Comparison of ENCODE assay signal across 1 cellular context in the genomic region with DNA sequence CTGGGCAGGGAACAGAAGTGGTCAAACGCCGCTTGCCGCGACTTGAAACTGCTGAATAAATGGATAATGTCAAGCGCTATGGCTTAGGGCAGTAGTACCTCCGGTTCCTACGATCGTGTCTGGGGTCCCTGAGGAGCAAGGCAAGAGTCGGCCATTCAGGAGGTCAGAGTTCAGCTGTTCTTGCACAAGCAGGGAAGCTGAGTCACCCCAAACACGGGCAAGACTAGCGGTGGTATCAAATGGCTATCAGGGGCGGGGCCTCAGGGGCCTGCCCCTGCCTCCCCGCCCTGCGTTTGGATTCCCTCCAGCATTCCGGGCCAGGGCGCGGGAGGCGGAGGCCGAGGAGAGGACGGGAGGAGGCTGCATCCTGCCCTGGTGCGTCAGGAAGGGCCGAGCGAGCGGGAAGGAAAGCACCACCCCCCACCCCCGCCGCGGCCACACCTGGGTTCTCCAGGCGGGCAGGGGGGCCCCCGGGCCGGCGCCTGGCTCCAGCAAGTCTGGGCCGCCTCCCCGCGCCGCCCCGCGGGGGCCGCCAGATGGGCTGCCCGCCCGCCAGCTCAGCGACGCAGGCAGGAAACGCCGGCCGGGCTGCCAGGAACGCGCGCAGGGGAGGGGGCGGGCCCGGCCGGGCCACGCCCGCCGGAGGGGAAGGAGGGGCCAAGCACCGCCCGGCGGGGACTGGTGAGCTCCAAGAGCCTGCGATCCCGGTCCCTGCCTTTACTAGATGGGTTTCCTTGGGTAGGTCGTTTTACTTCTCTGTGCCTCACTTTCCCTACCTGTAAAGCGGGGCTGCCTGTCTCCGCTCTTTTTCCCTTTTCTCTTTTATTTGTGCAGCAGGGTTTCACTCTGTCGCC.
TF ChIP-seq lines count a peak whose summit lies in the region.

No MANE protein-coding gene starts in this region.

TF ChIP-seq in HepG2, 621 proteins besides CTCF, POLR2A, EP300 and RAD21 (continued from another document and continues in another):
- peak; percentile 58; the same call in 1 of the 2 replicates for TF ChIP-seq ZSCAN30 (CRISPR knock-in tag; IDR thresholded peaks at IDR 0.05)
- TF ChIP-seq TAF1 (CRISPR knock-in tag; IDR thresholded peaks at IDR 0.05) = peak; percentile 87
- peak; percentile 95 for TF ChIP-seq ZNF326 (CRISPR knock-in tag; IDR thresholded peaks at IDR 0.05; ENCODE audit: borderline replicate concordance)
- TF ChIP-seq, protein P1, sequence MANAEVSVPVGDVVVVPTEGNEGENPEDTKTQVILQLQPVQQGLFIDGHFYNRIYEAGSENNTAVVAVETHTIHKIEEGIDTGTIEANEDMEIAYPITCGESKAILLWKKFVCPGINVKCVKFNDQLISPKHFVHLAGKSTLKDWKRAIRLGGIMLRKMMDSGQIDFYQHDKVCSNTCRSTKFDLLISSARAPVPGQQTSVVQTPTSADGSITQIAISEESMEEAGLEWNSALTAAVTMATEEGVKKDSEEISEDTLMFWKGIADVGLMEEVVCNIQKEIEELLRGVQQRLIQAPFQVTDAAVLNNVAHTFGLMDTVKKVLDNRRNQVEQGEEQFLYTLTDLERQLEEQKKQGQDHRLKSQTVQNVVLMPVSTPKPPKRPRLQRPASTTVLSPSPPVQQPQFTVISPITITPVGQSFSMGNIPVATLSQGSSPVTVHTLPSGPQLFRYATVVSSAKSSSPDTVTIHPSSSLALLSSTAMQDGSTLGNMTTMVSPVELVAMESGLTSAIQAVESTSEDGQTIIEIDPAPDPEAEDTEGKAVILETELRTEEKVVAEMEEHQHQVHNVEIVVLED (CRISPR knock-in tag; IDR thresholded peaks at IDR 0.05; ENCODE audit: borderline replicate concordance) = peak; percentile 76; the same call in 1 of the 2 replicates
- TF ChIP-seq NCOA2 (CRISPR knock-in tag; IDR thresholded peaks at IDR 0.05) = peak; percentile 91
- peak; percentile 99 for TF ChIP-seq TARDBP (CRISPR knock-in tag; IDR thresholded peaks at IDR 0.05)
- peak; percentile 82 for TF ChIP-seq PITX1 (CRISPR knock-in tag; IDR thresholded peaks at IDR 0.05)
- no peak for TF ChIP-seq ZBTB1 (CRISPR knock-in tag; IDR thresholded peaks at IDR 0.05; ENCODE audit: borderline replicate concordance)
- TF ChIP-seq ARID2 (CRISPR knock-in tag; IDR thresholded peaks at IDR 0.05; ENCODE audit: borderline replicate concordance) = peak; percentile 99; the same call in 1 of the 2 replicates
- TF ChIP-seq ZNF615 (CRISPR knock-in tag; IDR thresholded peaks at IDR 0.05; ENCODE audit: borderline replicate concordance) = no peak; the same call in 1 of the 2 replicates
- no peak; the same call in none of the 2 replicates for TF ChIP-seq BRCA1 (CRISPR knock-in tag; IDR thresholded peaks at IDR 0.05)
- peak; percentile 100 for TF ChIP-seq AGO1 (IDR thresholded peaks at IDR 0.05; ENCODE audit: low read depth, low read length, poor library complexity, severe bottlenecking)
- peak; percentile 81 for TF ChIP-seq YY1 (IDR thresholded peaks at IDR 0.05; ENCODE audit: insufficient read depth, insufficient replicate concordance, low read depth, low read length)
- TF ChIP-seq, protein P2, sequence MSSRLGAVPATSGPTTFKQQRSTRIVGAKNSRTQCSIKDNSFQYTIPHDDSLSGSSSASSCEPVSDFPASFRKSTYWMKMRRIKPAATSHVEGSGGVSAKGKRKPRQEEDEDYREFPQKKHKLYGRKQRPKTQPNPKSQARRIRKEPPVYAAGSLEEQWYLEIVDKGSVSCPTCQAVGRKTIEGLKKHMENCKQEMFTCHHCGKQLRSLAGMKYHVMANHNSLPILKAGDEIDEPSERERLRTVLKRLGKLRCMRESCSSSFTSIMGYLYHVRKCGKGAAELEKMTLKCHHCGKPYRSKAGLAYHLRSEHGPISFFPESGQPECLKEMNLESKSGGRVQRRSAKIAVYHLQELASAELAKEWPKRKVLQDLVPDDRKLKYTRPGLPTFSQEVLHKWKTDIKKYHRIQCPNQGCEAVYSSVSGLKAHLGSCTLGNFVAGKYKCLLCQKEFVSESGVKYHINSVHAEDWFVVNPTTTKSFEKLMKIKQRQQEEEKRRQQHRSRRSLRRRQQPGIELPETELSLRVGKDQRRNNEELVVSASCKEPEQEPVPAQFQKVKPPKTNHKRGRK (CRISPR knock-in tag; IDR thresholded peaks at IDR 0.05) = peak; percentile 74; the same call in 1 of the 2 replicates
- TF ChIP-seq ADNP (CRISPR knock-in tag; IDR thresholded peaks at IDR 0.05) = peak; percentile 23; the same call in 1 of the 2 replicates
- TF ChIP-seq, protein P3, sequence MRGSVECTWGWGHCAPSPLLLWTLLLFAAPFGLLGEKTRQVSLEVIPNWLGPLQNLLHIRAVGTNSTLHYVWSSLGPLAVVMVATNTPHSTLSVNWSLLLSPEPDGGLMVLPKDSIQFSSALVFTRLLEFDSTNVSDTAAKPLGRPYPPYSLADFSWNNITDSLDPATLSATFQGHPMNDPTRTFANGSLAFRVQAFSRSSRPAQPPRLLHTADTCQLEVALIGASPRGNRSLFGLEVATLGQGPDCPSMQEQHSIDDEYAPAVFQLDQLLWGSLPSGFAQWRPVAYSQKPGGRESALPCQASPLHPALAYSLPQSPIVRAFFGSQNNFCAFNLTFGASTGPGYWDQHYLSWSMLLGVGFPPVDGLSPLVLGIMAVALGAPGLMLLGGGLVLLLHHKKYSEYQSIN (CRISPR knock-in tag; IDR thresholded peaks at IDR 0.05; ENCODE audit: borderline replicate concordance) = no peak
- TF ChIP-seq ZNF33A (CRISPR knock-in tag; IDR thresholded peaks at IDR 0.05; ENCODE audit: borderline replicate concordance) = no peak
- 0 out of 2 replicates have a peak, but pooled peaks have one; percentile 25 for TF ChIP-seq ZNF557 (CRISPR knock-in tag; IDR thresholded peaks at IDR 0.05)
- peak; percentile 96 for TF ChIP-seq SALL1 (CRISPR knock-in tag; IDR thresholded peaks at IDR 0.05)
- TF ChIP-seq MLLT10 (CRISPR knock-in tag; IDR thresholded peaks at IDR 0.05) = peak; percentile 29; the same call in 1 of the 2 replicates
- TF ChIP-seq PHF5A (CRISPR knock-in tag; IDR thresholded peaks at IDR 0.05; ENCODE audit: low read depth, unreplicated experiment) = peak; percentile 93
- TF ChIP-seq, protein P4, sequence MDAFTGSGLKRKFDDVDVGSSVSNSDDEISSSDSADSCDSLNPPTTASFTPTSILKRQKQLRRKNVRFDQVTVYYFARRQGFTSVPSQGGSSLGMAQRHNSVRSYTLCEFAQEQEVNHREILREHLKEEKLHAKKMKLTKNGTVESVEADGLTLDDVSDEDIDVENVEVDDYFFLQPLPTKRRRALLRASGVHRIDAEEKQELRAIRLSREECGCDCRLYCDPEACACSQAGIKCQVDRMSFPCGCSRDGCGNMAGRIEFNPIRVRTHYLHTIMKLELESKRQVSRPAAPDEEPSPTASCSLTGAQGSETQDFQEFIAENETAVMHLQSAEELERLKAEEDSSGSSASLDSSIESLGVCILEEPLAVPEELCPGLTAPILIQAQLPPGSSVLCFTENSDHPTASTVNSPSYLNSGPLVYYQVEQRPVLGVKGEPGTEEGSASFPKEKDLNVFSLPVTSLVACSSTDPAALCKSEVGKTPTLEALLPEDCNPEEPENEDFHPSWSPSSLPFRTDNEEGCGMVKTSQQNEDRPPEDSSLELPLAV (CRISPR knock-in tag; conservative IDR thresholded peaks at IDR 0.05; ENCODE audit: low read depth) = 0 out of 2 replicates have a peak, but pooled peaks have one; percentile 76
- peak; percentile 24 to 94; a peak in 2 of 4 replicates for TF ChIP-seq KLF16 (CRISPR knock-in tag; IDR thresholded peaks at IDR 0.05)
- TF ChIP-seq BCL6 (CRISPR knock-in tag; IDR thresholded peaks at IDR 0.05) = peak; percentile 94
- 0 out of 2 replicates have a peak, but pooled peaks have one; percentile 82 for TF ChIP-seq ZNF367 (CRISPR knock-in tag; IDR thresholded peaks at IDR 0.05; ENCODE audit: borderline replicate concordance)
- peak; percentile 97 for TF ChIP-seq ZNF605 (CRISPR knock-in tag; IDR thresholded peaks at IDR 0.05)
- TF ChIP-seq, protein P5, sequence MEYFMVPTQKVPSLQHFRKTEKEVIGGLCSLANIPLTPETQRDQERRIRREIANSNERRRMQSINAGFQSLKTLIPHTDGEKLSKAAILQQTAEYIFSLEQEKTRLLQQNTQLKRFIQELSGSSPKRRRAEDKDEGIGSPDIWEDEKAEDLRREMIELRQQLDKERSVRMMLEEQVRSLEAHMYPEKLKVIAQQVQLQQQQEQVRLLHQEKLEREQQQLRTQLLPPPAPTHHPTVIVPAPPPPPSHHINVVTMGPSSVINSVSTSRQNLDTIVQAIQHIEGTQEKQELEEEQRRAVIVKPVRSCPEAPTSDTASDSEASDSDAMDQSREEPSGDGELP (IDR thresholded peaks at IDR 0.05; ENCODE audit: borderline replicate concordance, low read depth) = peak; percentile 90
- TF ChIP-seq ZSCAN22 (CRISPR knock-in tag; IDR thresholded peaks at IDR 0.05) = no peak
- TF ChIP-seq ZNF678 (CRISPR knock-in tag; IDR thresholded peaks at IDR 0.05) = peak; percentile 95; the same call in 1 of the 2 replicates
- TF ChIP-seq, protein P6, sequence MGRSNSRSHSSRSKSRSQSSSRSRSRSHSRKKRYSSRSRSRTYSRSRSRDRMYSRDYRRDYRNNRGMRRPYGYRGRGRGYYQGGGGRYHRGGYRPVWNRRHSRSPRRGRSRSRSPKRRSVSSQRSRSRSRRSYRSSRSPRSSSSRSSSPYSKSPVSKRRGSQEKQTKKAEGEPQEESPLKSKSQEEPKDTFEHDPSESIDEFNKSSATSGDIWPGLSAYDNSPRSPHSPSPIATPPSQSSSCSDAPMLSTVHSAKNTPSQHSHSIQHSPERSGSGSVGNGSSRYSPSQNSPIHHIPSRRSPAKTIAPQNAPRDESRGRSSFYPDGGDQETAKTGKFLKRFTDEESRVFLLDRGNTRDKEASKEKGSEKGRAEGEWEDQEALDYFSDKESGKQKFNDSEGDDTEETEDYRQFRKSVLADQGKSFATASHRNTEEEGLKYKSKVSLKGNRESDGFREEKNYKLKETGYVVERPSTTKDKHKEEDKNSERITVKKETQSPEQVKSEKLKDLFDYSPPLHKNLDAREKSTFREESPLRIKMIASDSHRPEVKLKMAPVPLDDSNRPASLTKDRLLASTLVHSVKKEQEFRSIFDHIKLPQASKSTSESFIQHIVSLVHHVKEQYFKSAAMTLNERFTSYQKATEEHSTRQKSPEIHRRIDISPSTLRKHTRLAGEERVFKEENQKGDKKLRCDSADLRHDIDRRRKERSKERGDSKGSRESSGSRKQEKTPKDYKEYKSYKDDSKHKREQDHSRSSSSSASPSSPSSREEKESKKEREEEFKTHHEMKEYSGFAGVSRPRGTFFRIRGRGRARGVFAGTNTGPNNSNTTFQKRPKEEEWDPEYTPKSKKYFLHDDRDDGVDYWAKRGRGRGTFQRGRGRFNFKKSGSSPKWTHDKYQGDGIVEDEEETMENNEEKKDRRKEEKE (IDR thresholded peaks at IDR 0.05) = no peak
- TF ChIP-seq ZNF230 (CRISPR knock-in tag; IDR thresholded peaks at IDR 0.05) = no peak
- no peak for TF ChIP-seq KAT2B (IDR thresholded peaks at IDR 0.05; ENCODE audit: borderline replicate concordance, low read depth, low read length)
- TF ChIP-seq KDM1A (CRISPR knock-in tag; IDR thresholded peaks at IDR 0.05) = peak; percentile 74; the same call in 1 of the 2 replicates
- TF ChIP-seq ATM (IDR thresholded peaks at IDR 0.05; ENCODE audit: borderline replicate concordance) = no peak
- TF ChIP-seq ZNF709 (CRISPR knock-in tag; IDR thresholded peaks at IDR 0.05) = peak; percentile 80; the same call in 1 of the 2 replicates
- no peak for TF ChIP-seq PAWR (CRISPR knock-in tag; IDR thresholded peaks at IDR 0.05; ENCODE audit: borderline replicate concordance)
- TF ChIP-seq MYC (CRISPR knock-in tag; IDR thresholded peaks at IDR 0.05; ENCODE audit: borderline replicate concordance) = peak; percentile 92
- peak; percentile 91 for TF ChIP-seq HNRNPK (IDR thresholded peaks at IDR 0.05; ENCODE audit: low read depth, low read length, poor library complexity, severe bottlenecking)
- peak; percentile 64; the same call in 1 of the 2 replicates for TF ChIP-seq POGZ (CRISPR knock-in tag; IDR thresholded peaks at IDR 0.05)
- TF ChIP-seq ZFY (CRISPR knock-in tag; IDR thresholded peaks at IDR 0.05) = peak; percentile 83
- TF ChIP-seq, protein P7, sequence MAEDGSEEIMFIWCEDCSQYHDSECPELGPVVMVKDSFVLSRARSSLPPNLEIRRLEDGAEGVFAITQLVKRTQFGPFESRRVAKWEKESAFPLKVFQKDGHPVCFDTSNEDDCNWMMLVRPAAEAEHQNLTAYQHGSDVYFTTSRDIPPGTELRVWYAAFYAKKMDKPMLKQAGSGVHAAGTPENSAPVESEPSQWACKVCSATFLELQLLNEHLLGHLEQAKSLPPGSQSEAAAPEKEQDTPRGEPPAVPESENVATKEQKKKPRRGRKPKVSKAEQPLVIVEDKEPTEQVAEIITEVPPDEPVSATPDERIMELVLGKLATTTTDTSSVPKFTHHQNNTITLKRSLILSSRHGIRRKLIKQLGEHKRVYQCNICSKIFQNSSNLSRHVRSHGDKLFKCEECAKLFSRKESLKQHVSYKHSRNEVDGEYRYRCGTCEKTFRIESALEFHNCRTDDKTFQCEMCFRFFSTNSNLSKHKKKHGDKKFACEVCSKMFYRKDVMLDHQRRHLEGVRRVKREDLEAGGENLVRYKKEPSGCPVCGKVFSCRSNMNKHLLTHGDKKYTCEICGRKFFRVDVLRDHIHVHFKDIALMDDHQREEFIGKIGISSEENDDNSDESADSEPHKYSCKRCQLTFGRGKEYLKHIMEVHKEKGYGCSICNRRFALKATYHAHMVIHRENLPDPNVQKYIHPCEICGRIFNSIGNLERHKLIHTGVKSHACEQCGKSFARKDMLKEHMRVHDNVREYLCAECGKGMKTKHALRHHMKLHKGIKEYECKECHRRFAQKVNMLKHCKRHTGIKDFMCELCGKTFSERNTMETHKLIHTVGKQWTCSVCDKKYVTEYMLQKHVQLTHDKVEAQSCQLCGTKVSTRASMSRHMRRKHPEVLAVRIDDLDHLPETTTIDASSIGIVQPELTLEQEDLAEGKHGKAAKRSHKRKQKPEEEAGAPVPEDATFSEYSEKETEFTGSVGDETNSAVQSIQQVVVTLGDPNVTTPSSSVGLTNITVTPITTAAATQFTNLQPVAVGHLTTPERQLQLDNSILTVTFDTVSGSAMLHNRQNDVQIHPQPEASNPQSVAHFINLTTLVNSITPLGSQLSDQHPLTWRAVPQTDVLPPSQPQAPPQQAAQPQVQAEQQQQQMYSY (CRISPR knock-in tag; IDR thresholded peaks at IDR 0.05) = peak; percentile 57; the same call in 1 of the 2 replicates
- peak; percentile 93 for TF ChIP-seq FOXC1 (CRISPR knock-in tag; IDR thresholded peaks at IDR 0.05; ENCODE audit: borderline replicate concordance)
- 0 out of 2 replicates have a peak, but pooled peaks have one; percentile 12 for TF ChIP-seq ZNF510 (CRISPR knock-in tag; IDR thresholded peaks at IDR 0.05; ENCODE audit: low read depth)
- no peak for TF ChIP-seq ZNF724P (CRISPR knock-in tag; IDR thresholded peaks at IDR 0.05; ENCODE audit: borderline replicate concordance)
- TF ChIP-seq NFKB2 (CRISPR knock-in tag; IDR thresholded peaks at IDR 0.05; ENCODE audit: borderline replicate concordance) = peak; percentile 83; the same call in 1 of the 2 replicates
- TF ChIP-seq ZNF746 (CRISPR knock-in tag; IDR thresholded peaks at IDR 0.05) = peak; percentile 74
- no peak; the same call in 1 of the 2 replicates for TF ChIP-seq ZNF317 (CRISPR knock-in tag; IDR thresholded peaks at IDR 0.05)
- peak; percentile 93 for TF ChIP-seq ZNF431 (CRISPR knock-in tag; IDR thresholded peaks at IDR 0.05; ENCODE audit: borderline replicate concordance, low read depth)
- peak; percentile 87 for TF ChIP-seq ELF3 (CRISPR knock-in tag; IDR thresholded peaks at IDR 0.05)
- TF ChIP-seq ZNF20 (CRISPR knock-in tag; IDR thresholded peaks at IDR 0.05) = peak; percentile 86; the same call in 1 of the 2 replicates
- TF ChIP-seq BORCS8-MEF2B (CRISPR knock-in tag; IDR thresholded peaks at IDR 0.05) = peak; percentile 90
